7 cellular contexts compared by ENCODE assay signal in genomic region chrX:46757052-46757451, GRCh38. TPM values are rescaled to one million over a fixed set of nuclear protein-coding genes. Genes with fewer than 3 reads are reported as not detected.
DNase-seq lines count a peak whose midpoint lies in the region; ATAC-seq and TF ChIP-seq lines count a peak whose summit lies in the region.

No MANE protein-coding gene starts in this region.

- peaks cover 14% of the 10 kb centered on the region for H3K4me1 ChIP-seq in CD8-positive, alpha-beta T cell (ENCODE audit: insufficient read depth, low read length)
- H3K4me1 ChIP-seq in HAP-1: peaks cover 14% of the 10 kb centered on the region
- H3K4me1 ChIP-seq in naive thymus-derived CD4-positive, alpha-beta T cell (ENCODE audit: control insufficient read depth in 2 of 2, insufficient read depth in 2 of 2, low read length in 2 of 2): peaks cover 0 to 4% of the 10 kb centered on the region in 2 donors

- CTCF ChIA-PET in CD8-positive, alpha-beta T cell (lab: Charles Lee): no interaction called here
- CTCF ChIA-PET in activated CD4-positive, alpha-beta memory T cell treated with anti-CD3 and anti-CD28 coated beads, Interleukin-2, amount 10 ng/mL, durations not matched to agents 7 days and 5 days (lab: Charles Lee): interaction anchor here (0.6 to 6.2 kb wide), 2 partner anchors 37 to 594 kb away, joined by 3 to 60 read pairs; no protein-coding TSS in a partner anchor
- CTCF ChIA-PET in naive thymus-derived CD4-positive, alpha-beta T cell (lab: Charles Lee): no interaction called here

- H3K27me3 ChIP-seq in CD8-positive, alpha-beta T cell (ENCODE audit: insufficient read depth, low read length): no peaks in the 10 kb centered on the region
- H3K27me3 ChIP-seq in HAP-1 (ENCODE audit: low read depth): no peaks in the 10 kb centered on the region
- no peaks in the 10 kb centered on the region for H3K27me3 ChIP-seq in naive thymus-derived CD4-positive, alpha-beta T cell (ENCODE audit: control insufficient read depth in 2 of 2, insufficient read depth in 2 of 2, low read length in 2 of 2)

- POLR2A ChIA-PET in CD8-positive, alpha-beta T cell (lab: Charles Lee): no interaction called here
- POLR2A ChIA-PET in activated CD4-positive, alpha-beta memory T cell treated with anti-CD3 and anti-CD28 coated beads, Interleukin-2, amount 10 ng/mL, durations not matched to agents 7 days and 5 days (lab: Charles Lee): no interaction called here
- POLR2A ChIA-PET in naive thymus-derived CD4-positive, alpha-beta T cell (lab: Charles Lee): no interaction called here

- no peak for DNase-seq in CD8-positive, alpha-beta T cell
- DNase-seq in HAP-1 (ENCODE audit: low spot score in 2 of 2): no peak
- DNase-seq in activated CD4-positive, alpha-beta memory T cell treated with anti-CD3 and anti-CD28 coated beads, Interleukin-2, amount 10 ng/mL, durations not matched to agents 7 days and 5 days: no peak
- DNase-seq in naive thymus-derived CD4-positive, alpha-beta T cell: no peak
- no peak for DNase-seq in islet precursor cell
- no peak for DNase-seq in NCI-H82 treated with DMSO at 0.1 percent for 48 hours (lab: John Stamatoyannopoulos, UW; ENCODE audit: unreplicated experiment)
- DNase-seq in effector CD8-positive, alpha-beta T cell (lab: John Stamatoyannopoulos, UW): no peak

- peaks cover 16% of the 10 kb centered on the region for H3K4me1 Mint-ChIP-seq in CD8-positive, alpha-beta T cell (ENCODE audit: low read depth)
- peaks cover 42% of the 10 kb centered on the region for H3K4me1 Mint-ChIP-seq in activated CD4-positive, alpha-beta memory T cell treated with anti-CD3 and anti-CD28 coated beads, Interleukin-2, amount 10 ng/mL, durations not matched to agents 7 days and 5 days
- peaks cover 4 to 30% (median 14%) of the 10 kb centered on the region in 7 donors for H3K4me1 Mint-ChIP-seq in naive thymus-derived CD4-positive, alpha-beta T cell

- ATAC-seq in CD8-positive, alpha-beta T cell: no peak
- ATAC-seq in naive thymus-derived CD4-positive, alpha-beta T cell: no peak

- H3K36me3 ChIP-seq in CD8-positive, alpha-beta T cell (ENCODE audit: insufficient read depth, low read length): no peaks in the 10 kb centered on the region
- H3K36me3 ChIP-seq in HAP-1 (replicated peaks): no peaks in the 10 kb centered on the region
- no peaks in the 10 kb centered on the region for H3K36me3 ChIP-seq in naive thymus-derived CD4-positive, alpha-beta T cell (ENCODE audit: control insufficient read depth in 2 of 3, insufficient read depth in 3 of 3, low read length in 3 of 3)

- no peaks in the 10 kb centered on the region for H3K9me3 Mint-ChIP-seq in CD8-positive, alpha-beta T cell
- H3K9me3 Mint-ChIP-seq in activated CD4-positive, alpha-beta memory T cell treated with anti-CD3 and anti-CD28 coated beads, Interleukin-2, amount 10 ng/mL, durations not matched to agents 7 days and 5 days: no peaks in the 10 kb centered on the region
- H3K9me3 Mint-ChIP-seq in naive thymus-derived CD4-positive, alpha-beta T cell: peaks cover 0 to 4% (median 0%) of the 10 kb centered on the region in 11 donors

- H3K4me3 ChIP-seq in CD8-positive, alpha-beta T cell (ENCODE audit: low read depth, low read length): no peak overlapping the region
- H3K4me3 ChIP-seq in HAP-1: peak overlapping the region; percentile 64
- no peak overlapping the region for H3K4me3 ChIP-seq in naive thymus-derived CD4-positive, alpha-beta T cell (ENCODE audit: low read length)

- no peak overlapping the region for H3K27ac Mint-ChIP-seq in CD8-positive, alpha-beta T cell
- no peak overlapping the region for H3K27ac Mint-ChIP-seq in activated CD4-positive, alpha-beta memory T cell treated with anti-CD3 and anti-CD28 coated beads, Interleukin-2, amount 10 ng/mL, durations not matched to agents 7 days and 5 days
- H3K27ac Mint-ChIP-seq in naive thymus-derived CD4-positive, alpha-beta T cell: no peak overlapping the region

- H3K27ac ChIP-seq in CD8-positive, alpha-beta T cell (ENCODE audit: low read depth, low read length): no peak overlapping the region
- H3K27ac ChIP-seq in naive thymus-derived CD4-positive, alpha-beta T cell (ENCODE audit: low read depth, low read length): no peak overlapping the region

- in situ Hi-C loops in HAP-1 (cut with MboI; ENCODE audit: low sequenced_read_pairs): no loop called here

- intact Hi-C loops in CD8-positive, alpha-beta T cell (cut with DNase I, micrococcal nuclease): loop anchor here (5.0 to 10.0 kb wide), 4 partner anchors 148 to 770 kb away; no protein-coding TSS in a partner anchor
- intact Hi-C loops in naive thymus-derived CD4-positive, alpha-beta T cell (cut with micrococcal nuclease): loop anchor here (5.0 kb wide), 4 partner anchors 50 to 905 kb away; partner anchors contain the start of gene UBA1 (in 1 of the 2)

- H3K36me3 Mint-ChIP-seq in CD8-positive, alpha-beta T cell: peaks cover 2% of the 10 kb centered on the region
- peaks cover 6% of the 10 kb centered on the region for H3K36me3 Mint-ChIP-seq in activated CD4-positive, alpha-beta memory T cell treated with anti-CD3 and anti-CD28 coated beads, Interleukin-2, amount 10 ng/mL, durations not matched to agents 7 days and 5 days (ENCODE audit: low read depth)
- H3K36me3 Mint-ChIP-seq in naive thymus-derived CD4-positive, alpha-beta T cell: peaks cover 0 to 4% (median 0%) of the 10 kb centered on the region in 5 donors

- H3K27me3 Mint-ChIP-seq in CD8-positive, alpha-beta T cell (ENCODE audit: low read depth): peaks cover 2% of the 10 kb centered on the region
- peaks cover 2% of the 10 kb centered on the region for H3K27me3 Mint-ChIP-seq in activated CD4-positive, alpha-beta memory T cell treated with anti-CD3 and anti-CD28 coated beads, Interleukin-2, amount 10 ng/mL, durations not matched to agents 7 days and 5 days
- peaks cover 0 to 9% (median 0%) of the 10 kb centered on the region in 5 donors for H3K27me3 Mint-ChIP-seq in naive thymus-derived CD4-positive, alpha-beta T cell

- no peak for TF ChIP-seq CTCF in CD8-positive, alpha-beta T cell (IDR thresholded peaks at IDR 0.05)

- H3K4me3 Mint-ChIP-seq in CD8-positive, alpha-beta T cell: peak overlapping the region; percentile 42
- H3K4me3 Mint-ChIP-seq in activated CD4-positive, alpha-beta memory T cell treated with anti-CD3 and anti-CD28 coated beads, Interleukin-2, amount 10 ng/mL, durations not matched to agents 7 days and 5 days: peak overlapping the region; percentile 94
- H3K4me3 Mint-ChIP-seq in naive thymus-derived CD4-positive, alpha-beta T cell: peak overlapping the region; percentile 6 to 98 (median 89)

- no peaks in the 10 kb centered on the region for H3K9me3 ChIP-seq in CD8-positive, alpha-beta T cell (ENCODE audit: low read length)
- H3K9me3 ChIP-seq in HAP-1: no peaks in the 10 kb centered on the region
- H3K9me3 ChIP-seq in naive thymus-derived CD4-positive, alpha-beta T cell (ENCODE audit: control insufficient read depth in 2 of 3, low read length in 3 of 3): no peaks in the 10 kb centered on the region

RNA-seq across cellular contexts. Expression of gene SLC9A7, which starts 1.9 kb away (rescaled TPM):
- 1 to 10 TPM; 2.4 to 2.5 TPM for total RNA-seq in CD8-positive, alpha-beta T cell
- 10 to 100 TPM; 10.8 to 12.0 TPM for total RNA-seq in activated CD4-positive, alpha-beta memory T cell treated with anti-CD3 and anti-CD28 coated beads, Interleukin-2, amount 10 ng/mL, durations not matched to agents 7 days and 5 days
- 10 to 100 TPM in 1 of 5 experiments, 1 to 10 TPM in 4; 3.0 to 11.3 (median 4.4) TPM for total RNA-seq in naive thymus-derived CD4-positive, alpha-beta T cell
- polyA plus RNA-seq in naive thymus-derived CD4-positive, alpha-beta T cell: 1 to 10 TPM; 1.3 to 3.2 TPM

Comparison
In these comparisons a context has a peak if more than half of its experiments do, and no peak if none do; other contexts are left out.
1. H3K4me3 Mint-ChIP-seq: peak in every context shown above with its lines; median percentile 94 in activated CD4-positive, alpha-beta memory T cell treated with anti-CD3 and anti-CD28 coated beads, Interleukin-2, amount 10 ng/mL, durations not matched to agents 7 days and 5 days; 89 in naive thymus-derived CD4-positive, alpha-beta T cell; 42 in CD8-positive, alpha-beta T cell.